Comparison of ENCODE assay signal across 1 cellular context in the genomic region with DNA sequence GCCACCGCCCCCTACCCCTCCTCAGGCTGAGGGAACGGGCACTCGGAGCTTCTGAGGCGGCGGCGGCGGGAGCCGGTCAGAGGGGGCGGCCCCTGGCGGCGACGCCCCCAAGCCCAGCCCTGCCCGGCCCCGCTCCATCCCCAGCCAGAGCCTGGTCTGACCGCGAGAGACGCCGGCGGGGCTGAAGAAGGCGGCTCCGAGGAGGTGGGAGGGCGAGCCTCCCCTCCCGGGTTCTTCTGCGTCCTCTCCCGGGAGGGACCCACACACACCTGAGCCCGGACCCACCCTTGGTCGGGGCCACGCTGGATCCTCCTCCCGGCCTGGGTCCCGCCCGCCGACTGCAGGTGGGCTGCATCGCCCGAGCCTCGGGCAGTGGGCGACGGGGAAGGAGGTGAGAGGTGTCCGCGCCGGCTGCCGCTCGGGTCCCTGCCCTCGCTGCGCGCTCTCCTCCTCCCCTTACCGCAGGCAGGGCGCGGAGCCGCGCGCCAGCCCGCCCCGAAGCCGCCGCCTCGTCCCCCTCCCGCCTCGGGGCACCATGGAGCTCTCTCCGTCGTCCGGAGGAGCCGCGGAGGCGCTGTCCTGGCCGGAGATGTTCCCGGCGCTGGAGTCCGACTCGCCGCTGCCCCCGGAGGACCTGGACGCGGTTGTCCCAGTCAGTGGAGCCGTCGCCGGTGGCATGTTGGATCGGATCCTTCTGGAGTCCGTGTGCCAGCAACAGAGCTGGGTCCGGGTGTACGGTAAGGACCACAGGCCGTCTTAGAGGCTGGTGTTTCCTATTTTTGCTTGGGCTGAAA.
TF ChIP-seq lines count a peak whose summit lies in the region.

Gene RASAL2 (plus strand): TSS at position 147 of the 794 bp plus-strand sequence. CDS start 389 bp downstream, at position 536.

TF ChIP-seq in HepG2, 621 proteins besides CTCF, POLR2A, EP300 and RAD21 (continued from another document and continues in another):
- TF ChIP-seq ZFP91 (CRISPR knock-in tag; IDR thresholded peaks at IDR 0.05; ENCODE audit: borderline replicate concordance) = peak; percentile 79; the same call in 1 of the 2 replicates
- TF ChIP-seq ZNF331 (CRISPR knock-in tag; IDR thresholded peaks at IDR 0.05) = no peak
- TF ChIP-seq REL (CRISPR knock-in tag; conservative IDR thresholded peaks at IDR 0.05) = no peak
- TF ChIP-seq, protein P1, sequence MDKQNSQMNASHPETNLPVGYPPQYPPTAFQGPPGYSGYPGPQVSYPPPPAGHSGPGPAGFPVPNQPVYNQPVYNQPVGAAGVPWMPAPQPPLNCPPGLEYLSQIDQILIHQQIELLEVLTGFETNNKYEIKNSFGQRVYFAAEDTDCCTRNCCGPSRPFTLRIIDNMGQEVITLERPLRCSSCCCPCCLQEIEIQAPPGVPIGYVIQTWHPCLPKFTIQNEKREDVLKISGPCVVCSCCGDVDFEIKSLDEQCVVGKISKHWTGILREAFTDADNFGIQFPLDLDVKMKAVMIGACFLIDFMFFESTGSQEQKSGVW (CRISPR knock-in tag; IDR thresholded peaks at IDR 0.05; ENCODE audit: borderline replicate concordance) = no peak
- TF ChIP-seq ISX (CRISPR knock-in tag; conservative IDR thresholded peaks at IDR 0.05) = 0 out of 2 replicates have a peak, but pooled peaks have one; percentile 42
- peak; percentile 56 for TF ChIP-seq XRCC5 (optimal IDR thresholded peaks at IDR 0.05; ENCODE audit: low read length)
- TF ChIP-seq ZNF781 (CRISPR knock-in tag; IDR thresholded peaks at IDR 0.05; ENCODE audit: borderline replicate concordance, not compliant biosample characterization) = peak; percentile 34
- no peak for TF ChIP-seq GMEB1 (CRISPR knock-in tag; IDR thresholded peaks at IDR 0.05; ENCODE audit: borderline replicate concordance)
- no peak for TF ChIP-seq ZNF337 (CRISPR knock-in tag; IDR thresholded peaks at IDR 0.05; ENCODE audit: borderline replicate concordance, low read depth)
- TF ChIP-seq KLF12 (CRISPR knock-in tag; IDR thresholded peaks at IDR 0.05; ENCODE audit: borderline replicate concordance) = peak; percentile 45; the same call in 1 of the 2 replicates
- no peak for TF ChIP-seq GABPA (IDR thresholded peaks at IDR 0.05; ENCODE audit: low read depth, low read length)
- no peak for TF ChIP-seq GABPA (CRISPR knock-in tag; IDR thresholded peaks at IDR 0.05; ENCODE audit: low read depth)
- TF ChIP-seq, protein P2, sequence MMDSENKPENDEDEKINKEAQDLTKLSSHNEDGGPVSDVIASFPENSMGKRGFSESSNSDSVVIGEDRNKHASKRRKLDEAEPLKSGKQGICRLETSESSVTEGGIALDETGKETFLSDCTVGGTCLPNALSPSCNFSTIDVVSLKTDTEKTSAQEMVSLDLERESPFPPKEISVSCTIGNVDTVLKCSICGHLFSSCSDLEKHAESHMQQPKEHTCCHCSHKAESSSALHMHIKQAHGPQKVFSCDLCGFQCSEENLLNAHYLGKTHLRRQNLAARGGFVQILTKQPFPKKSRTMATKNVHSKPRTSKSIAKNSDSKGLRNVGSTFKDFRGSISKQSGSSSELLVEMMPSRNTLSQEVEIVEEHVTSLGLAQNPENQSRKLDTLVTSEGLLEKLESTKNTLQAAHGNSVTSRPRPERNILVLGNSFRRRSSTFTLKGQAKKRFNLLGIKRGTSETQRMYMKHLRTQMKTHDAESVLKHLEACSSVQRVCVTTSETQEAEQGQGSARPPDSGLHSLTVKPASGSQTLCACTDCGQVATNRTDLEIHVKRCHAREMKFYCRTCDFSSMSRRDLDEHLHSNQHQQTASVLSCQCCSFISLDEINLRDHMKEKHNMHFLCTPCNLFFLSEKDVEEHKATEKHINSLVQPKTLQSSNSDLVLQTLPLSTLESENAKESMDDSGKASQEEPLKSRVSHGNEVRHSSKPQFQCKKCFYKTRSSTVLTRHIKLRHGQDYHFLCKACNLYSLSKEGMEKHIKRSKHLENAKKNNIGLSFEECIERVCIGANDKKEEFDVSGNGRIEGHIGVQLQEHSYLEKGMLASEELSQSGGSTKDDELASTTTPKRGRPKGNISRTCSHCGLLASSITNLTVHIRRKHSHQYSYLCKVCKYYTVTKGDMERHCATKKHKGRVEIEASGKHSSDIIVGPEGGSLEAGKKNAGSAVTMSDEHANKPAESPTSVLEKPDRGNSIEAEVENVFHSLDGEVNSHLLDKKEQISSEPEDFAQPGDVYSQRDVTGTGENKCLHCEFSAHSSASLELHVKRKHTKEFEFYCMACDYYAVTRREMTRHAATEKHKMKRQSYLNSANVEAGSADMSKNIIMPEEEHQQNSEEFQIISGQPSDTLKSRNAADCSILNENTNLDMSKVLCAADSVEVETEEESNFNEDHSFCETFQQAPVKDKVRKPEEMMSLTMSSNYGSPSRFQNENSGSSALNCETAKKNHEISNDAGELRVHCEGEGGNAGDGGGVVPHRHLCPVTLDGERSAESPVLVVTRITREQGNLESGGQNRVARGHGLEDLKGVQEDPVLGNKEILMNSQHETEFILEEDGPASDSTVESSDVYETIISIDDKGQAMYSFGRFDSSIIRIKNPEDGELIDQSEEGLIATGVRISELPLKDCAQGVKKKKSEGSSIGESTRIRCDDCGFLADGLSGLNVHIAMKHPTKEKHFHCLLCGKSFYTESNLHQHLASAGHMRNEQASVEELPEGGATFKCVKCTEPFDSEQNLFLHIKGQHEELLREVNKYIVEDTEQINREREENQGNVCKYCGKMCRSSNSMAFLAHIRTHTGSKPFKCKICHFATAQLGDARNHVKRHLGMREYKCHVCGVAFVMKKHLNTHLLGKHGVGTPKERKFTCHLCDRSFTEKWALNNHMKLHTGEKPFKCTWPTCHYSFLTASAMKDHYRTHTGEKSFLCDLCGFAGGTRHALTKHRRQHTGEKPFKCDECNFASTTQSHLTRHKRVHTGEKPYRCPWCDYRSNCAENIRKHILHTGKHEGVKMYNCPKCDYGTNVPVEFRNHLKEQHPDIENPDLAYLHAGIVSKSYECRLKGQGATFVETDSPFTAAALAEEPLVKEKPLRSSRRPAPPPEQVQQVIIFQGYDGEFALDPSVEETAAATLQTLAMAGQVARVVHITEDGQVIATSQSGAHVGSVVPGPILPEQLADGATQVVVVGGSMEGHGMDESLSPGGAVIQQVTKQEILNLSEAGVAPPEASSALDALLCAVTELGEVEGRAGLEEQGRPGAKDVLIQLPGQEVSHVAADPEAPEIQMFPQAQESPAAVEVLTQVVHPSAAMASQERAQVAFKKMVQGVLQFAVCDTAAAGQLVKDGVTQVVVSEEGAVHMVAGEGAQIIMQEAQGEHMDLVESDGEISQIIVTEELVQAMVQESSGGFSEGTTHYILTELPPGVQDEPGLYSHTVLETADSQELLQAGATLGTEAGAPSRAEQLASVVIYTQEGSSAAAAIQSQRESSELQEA (CRISPR knock-in tag; IDR thresholded peaks at IDR 0.05; ENCODE audit: not compliant biosample characterization) = no peak
- no peak for TF ChIP-seq IRF2 (CRISPR knock-in tag; IDR thresholded peaks at IDR 0.05)
- no peak for TF ChIP-seq STAG1 (CRISPR knock-in tag; IDR thresholded peaks at IDR 0.05)
- peak; percentile 62; the same call in 1 of the 2 replicates for TF ChIP-seq PHF21A (CRISPR knock-in tag; IDR thresholded peaks at IDR 0.05)
- TF ChIP-seq POGZ (CRISPR knock-in tag; IDR thresholded peaks at IDR 0.05) = peak; percentile 9; the same call in 1 of the 2 replicates
- TF ChIP-seq MIER2 (CRISPR knock-in tag; IDR thresholded peaks at IDR 0.05) = no peak
- no peak for TF ChIP-seq SMAD3 (CRISPR knock-in tag; IDR thresholded peaks at IDR 0.05)
- TF ChIP-seq ZNF773 (CRISPR knock-in tag; IDR thresholded peaks at IDR 0.05; ENCODE audit: borderline replicate concordance) = peak; percentile 70; the same call in 1 of the 2 replicates
- TF ChIP-seq CERS6 (CRISPR knock-in tag; IDR thresholded peaks at IDR 0.05) = no peak
- TF ChIP-seq FOXC1 (CRISPR knock-in tag; IDR thresholded peaks at IDR 0.05; ENCODE audit: borderline replicate concordance) = no peak
- TF ChIP-seq POGK (CRISPR knock-in tag; conservative IDR thresholded peaks at IDR 0.05) = peak; percentile 57; the same call in 1 of the 2 replicates
- TF ChIP-seq ZNF605 (CRISPR knock-in tag; IDR thresholded peaks at IDR 0.05) = peak; percentile 6; the same call in 1 of the 2 replicates
- TF ChIP-seq SNAPC2 (CRISPR knock-in tag; IDR thresholded peaks at IDR 0.05) = no peak
- no peak for TF ChIP-seq FUBP1 (CRISPR knock-in tag; IDR thresholded peaks at IDR 0.05; ENCODE audit: borderline replicate concordance)
- TF ChIP-seq KDM5A (IDR thresholded peaks at IDR 0.05; ENCODE audit: borderline replicate concordance, low read length) = 0 out of 2 replicates have a peak, but pooled peaks have one; percentile 16
- no peak for TF ChIP-seq KLF15 (CRISPR knock-in tag; IDR thresholded peaks at IDR 0.05; ENCODE audit: borderline replicate concordance)
- no peak for TF ChIP-seq CAMTA2 (CRISPR knock-in tag; IDR thresholded peaks at IDR 0.05; ENCODE audit: borderline replicate concordance)
- TF ChIP-seq, protein P3, sequence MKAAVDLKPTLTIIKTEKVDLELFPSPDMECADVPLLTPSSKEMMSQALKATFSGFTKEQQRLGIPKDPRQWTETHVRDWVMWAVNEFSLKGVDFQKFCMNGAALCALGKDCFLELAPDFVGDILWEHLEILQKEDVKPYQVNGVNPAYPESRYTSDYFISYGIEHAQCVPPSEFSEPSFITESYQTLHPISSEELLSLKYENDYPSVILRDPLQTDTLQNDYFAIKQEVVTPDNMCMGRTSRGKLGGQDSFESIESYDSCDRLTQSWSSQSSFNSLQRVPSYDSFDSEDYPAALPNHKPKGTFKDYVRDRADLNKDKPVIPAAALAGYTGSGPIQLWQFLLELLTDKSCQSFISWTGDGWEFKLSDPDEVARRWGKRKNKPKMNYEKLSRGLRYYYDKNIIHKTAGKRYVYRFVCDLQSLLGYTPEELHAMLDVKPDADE (CRISPR knock-in tag; IDR thresholded peaks at IDR 0.05) = peak; percentile 59
- TF ChIP-seq MXI1 (IDR thresholded peaks at IDR 0.05; ENCODE audit: borderline replicate concordance, low read depth, low read length) = no peak; the same call in 2 of the 3 replicates
